ENCODE assay signal across 11 cellular contexts in genomic region chr7:47535704-47536628, GRCh38. TPM values are rescaled to one million over a fixed set of nuclear protein-coding genes. Genes with fewer than 3 reads are reported as not detected.
DNase-seq lines count a peak whose midpoint lies in the region; ATAC-seq and TF ChIP-seq lines count a peak whose summit lies in the region.
"Had no signal": no experiment of that assay in that cellular context is flagged by ENCODE, and none has a peak within 500 bp of the region (broad histone marks: within the 10 kb centered on the region; RNA-seq: fewer than 3 reads in every experiment).

No MANE protein-coding gene starts in this region.

- no peaks in the 10 kb centered on the region for H3K36me3 ChIP-seq in ES-I3 (ENCODE audit: insufficient read depth, low read length)
- no peaks in the 10 kb centered on the region for H3K36me3 ChIP-seq in iPS-18a (ENCODE audit: control insufficient read depth, low read depth, low read length)
- no peaks in the 10 kb centered on the region for H3K36me3 ChIP-seq in WERI-Rb-1
- H3K36me3 ChIP-seq: colonic mucosa had no signal

- H3K27ac ChIP-seq in iPS-18a (ENCODE audit: low read length) (no peak overlapping the region), WERI-Rb-1 (no peak overlapping the region)
- H3K27ac ChIP-seq: colonic mucosa had no signal

- TF ChIP-seq CTCF in WERI-Rb-1 (IDR thresholded peaks at IDR 0.05; ENCODE audit: low read depth, low read length) = no peak

- H3K4me1 ChIP-seq in ES-I3 (ENCODE audit: insufficient read depth, low read length) = peaks cover 29% of the 10 kb centered on the region
- peaks cover 45% of the 10 kb centered on the region for H3K4me1 ChIP-seq in iPS-18a (ENCODE audit: control insufficient read depth, low read depth, low read length)
- H3K4me1 ChIP-seq: colonic mucosa had no signal

- no peak for ATAC-seq in GM21528 (IDR thresholded peaks at IDR 0.05; ENCODE audit: low FRiP score, unreplicated experiment)
- ATAC-seq: activated T-cell treated with anti-CD3 and anti-CD28 coated beads, Interleukin-2, amount 50 U/mL, for 72 hours had no signal

- no peaks in the 10 kb centered on the region for H3K9me3 ChIP-seq in ES-I3 (ENCODE audit: control insufficient read depth, insufficient read depth, low read length)
- H3K9me3 ChIP-seq in iPS-18a (ENCODE audit: control insufficient read depth, low read depth, low read length) = no peaks in the 10 kb centered on the region
- H3K9me3 ChIP-seq in WERI-Rb-1 (ENCODE audit: severe bottlenecking) = no peaks in the 10 kb centered on the region
- H3K9me3 ChIP-seq: colonic mucosa had no signal

- H3K27me3 ChIP-seq in iPS-18a (ENCODE audit: control insufficient read depth, insufficient read depth, low read length) (peaks cover 41% of the 10 kb centered on the region), WERI-Rb-1 (ENCODE audit: insufficient read depth, low read depth, severe bottlenecking) (no peaks in the 10 kb centered on the region)
- H3K27me3 ChIP-seq: colonic mucosa had no signal

- H3K4me3 ChIP-seq in iPS-18a (ENCODE audit: low read length) (peak overlapping the region; percentile 57), WERI-Rb-1 (ENCODE audit: low read depth, low read length) (no peak overlapping the region)

- DNase-seq in SW480 (ENCODE audit: low spot score) (peak; percentile 64), renal cortical epithelial cell (ENCODE audit: low read depth) (peak; percentile 48), HK-2 (ENCODE audit: unreplicated experiment) (no peak), NK-92 (lab: John Stamatoyannopoulos, UW; ENCODE audit: unreplicated experiment) (no peak), WERI-Rb-1 (no peak)
- DNase-seq: activated T-cell treated with anti-CD3 and anti-CD28 coated beads, Interleukin-2, amount 50 U/mL, for 72 hours; colonic mucosa; T-helper 9 cell had no signal

- H3K9ac ChIP-seq in ES-I3 (ENCODE audit: low read depth, low read length) (peak overlapping the region; percentile 64; the same call in 1 of the 2 replicates), iPS-18a (ENCODE audit: low read length) (peak overlapping the region; percentile 12)

RNA-seq across cellular contexts. Expression of gene TNS3, which starts 45.9 kb away (rescaled TPM):
- total RNA-seq in renal cortical epithelial cell = 30.4 and 210 TPM in 2 replicates

Comparison
In these comparisons a context has a peak if more than half of its experiments do, and no peak if none do; other contexts are left out.
1. DNase-seq: peak in SW480 (single experiment) and renal cortical epithelial cell (single experiment); none in HK-2 (single experiment), NK-92 (single experiment) and WERI-Rb-1 (single experiment).